In genomic region chr20:59145926-59146800, GRCh38 we compare ENCODE assay signal across 1 cellular context.
TF ChIP-seq lines count a peak whose summit lies in the region.

No MANE protein-coding gene starts in this region.

TF ChIP-seq in HepG2, 621 proteins besides CTCF, POLR2A, EP300 and RAD21 (continued from another document):
- TF ChIP-seq ZBTB34 (CRISPR knock-in tag; IDR thresholded peaks at IDR 0.05) (no peak), SP1 (IDR thresholded peaks at IDR 0.05) (no peak), SP1 (CRISPR knock-in tag; IDR thresholded peaks at IDR 0.05) (no peak), NCOA5 (CRISPR knock-in tag; IDR thresholded peaks at IDR 0.05) (no peak), IRF2 (CRISPR knock-in tag; IDR thresholded peaks at IDR 0.05) (no peak), ZNF24 (IDR thresholded peaks at IDR 0.05) (no peak), SNRNP70 (IDR thresholded peaks at IDR 0.05; ENCODE audit: low read depth, low read length) (no peak), ZNF275 (CRISPR knock-in tag; IDR thresholded peaks at IDR 0.05; ENCODE audit: borderline replicate concordance) (no peak), KDM6A (CRISPR knock-in tag; IDR thresholded peaks at IDR 0.05; ENCODE audit: low read depth) (no peak), IRX3 (CRISPR knock-in tag; IDR thresholded peaks at IDR 0.05; ENCODE audit: borderline replicate concordance, low read depth) (no peak), ZMYM3 (CRISPR knock-in tag; IDR thresholded peaks at IDR 0.05) (no peak)
